Comparison of ENCODE assay signal across 8 cellular contexts in genomic region chr3:46276497-46277099, GRCh38.
DNase-seq lines count a peak whose midpoint lies in the region; ATAC-seq lines count a peak whose summit lies in the region.

No MANE protein-coding gene starts in this region.

- H3K9me3 Mint-ChIP-seq in T-helper 1 cell treated with Interleukin-12 subunit alpha and Interleukin-12 subunit beta and Interleukin-4 antibody, amounts not matched to agents 30 μg/mL and 1 μg/mL, for 36 hours = peaks cover 13% of the 10 kb centered on the region

- peak overlapping the region; percentile 67 for H3K27ac Mint-ChIP-seq in T-helper 1 cell treated with Interleukin-12 subunit alpha and Interleukin-12 subunit beta and Interleukin-4 antibody, amounts not matched to agents 30 μg/mL and 1 μg/mL, for 36 hours

- peaks cover 18% of the 10 kb centered on the region for H3K36me3 Mint-ChIP-seq in T-helper 1 cell treated with Interleukin-12 subunit alpha and Interleukin-12 subunit beta and Interleukin-4 antibody, amounts not matched to agents 30 μg/mL and 1 μg/mL, for 36 hours (ENCODE audit: low read depth)

- peak; percentile 81 for ATAC-seq in HG02798 (IDR thresholded peaks at IDR 0.05; ENCODE audit: poor library complexity, unreplicated experiment)
- no peak for ATAC-seq in HG03432 (IDR thresholded peaks at IDR 0.05; ENCODE audit: unreplicated experiment)

- peaks cover 53% of the 10 kb centered on the region for H3K4me1 Mint-ChIP-seq in T-helper 1 cell treated with Interleukin-12 subunit alpha and Interleukin-12 subunit beta and Interleukin-4 antibody, amounts not matched to agents 30 μg/mL and 1 μg/mL, for 36 hours (ENCODE audit: low read depth)

- DNase-seq in ELF-1 (ENCODE audit: low read depth, low spot score) (peak; percentile 62), amniotic epithelial cell (ENCODE audit: low read depth) (peak; percentile 20), left kidney (ENCODE audit: low read depth, low spot score) (peak; percentile 41), RKO (ENCODE audit: low spot score) (no peak)
- DNase-seq in stimulated activated CD8-positive, alpha-beta memory T cell treated with anti-CD3 and anti-CD28 coated beads, Interleukin-15, amount 100 ng/mL, for 48 hours (ENCODE audit: low read depth in 2 of 2) = peak; percentile 60 to 67

- peaks cover 34% of the 10 kb centered on the region for H3K27me3 Mint-ChIP-seq in T-helper 1 cell treated with Interleukin-12 subunit alpha and Interleukin-12 subunit beta and Interleukin-4 antibody, amounts not matched to agents 30 μg/mL and 1 μg/mL, for 36 hours (ENCODE audit: low read depth)

- peak overlapping the region; percentile 19 for H3K4me3 Mint-ChIP-seq in T-helper 1 cell treated with Interleukin-12 subunit alpha and Interleukin-12 subunit beta and Interleukin-4 antibody, amounts not matched to agents 30 μg/mL and 1 μg/mL, for 36 hours
